16 cellular contexts compared by ENCODE assay signal in genomic region chr5:150062523-150062922, GRCh38. TPM values are rescaled to one million over a fixed set of nuclear protein-coding genes. Genes with fewer than 3 reads are reported as not detected.
DNase-seq lines count a peak whose midpoint lies in the region; ATAC-seq, FAIRE-seq and TF ChIP-seq lines count a peak whose summit lies in the region.
"Had no signal": no experiment of that assay in that cellular context is flagged by ENCODE, and none has a peak within 500 bp of the region (broad histone marks: within the 10 kb centered on the region; RNA-seq: fewer than 3 reads in every experiment).

No MANE protein-coding gene starts in this region.

- H3K4me1 Mint-ChIP-seq in astrocyte (ENCODE audit: low read depth, unreplicated experiment) = peaks cover 58% of the 10 kb centered on the region

- H4K20me1 ChIP-seq in BLaER1 = no peaks in the 10 kb centered on the region
- no peaks in the 10 kb centered on the region for H4K20me1 ChIP-seq in astrocyte (ENCODE audit: insufficient read depth, low read length)

- no peak for TF ChIP-seq EP300 in transverse colon (IDR thresholded peaks at IDR 0.05; ENCODE audit: low read depth)

- no peak overlapping the region for H2BK12ac ChIP-seq in mesenchymal stem cell (ENCODE audit: low read length in 2 of 2)

- H3K27me3 ChIP-seq in BLaER1 (no peaks in the 10 kb centered on the region), astrocyte (ENCODE audit: insufficient read depth, low read length) (no peaks in the 10 kb centered on the region), mesenchymal stem cell (ENCODE audit: control insufficient read depth in 1 of 2, insufficient read depth in 1 of 2, low read length in 2 of 2) (no peaks in the 10 kb centered on the region), transverse colon (no peaks in the 10 kb centered on the region), body of pancreas (no peaks in the 10 kb centered on the region)

- H2BK5ac ChIP-seq in mesenchymal stem cell (ENCODE audit: low read depth, low read length, poor library complexity, severe bottlenecking) = no peak overlapping the region

- no peak overlapping the region for H2AK5ac ChIP-seq in mesenchymal stem cell (ENCODE audit: low read length, severe bottlenecking)

- no peak overlapping the region for H2BK15ac ChIP-seq in mesenchymal stem cell (ENCODE audit: low read depth, poor library complexity, severe bottlenecking)

- H3K9me3 Mint-ChIP-seq in astrocyte (ENCODE audit: unreplicated experiment) = no peaks in the 10 kb centered on the region
- H3K9me3 Mint-ChIP-seq: CD8-positive, alpha-beta memory T cell had no signal

- H2AFZ ChIP-seq in astrocyte (ENCODE audit: low read depth, low read length) = no peak overlapping the region
- H2AFZ ChIP-seq in mesenchymal stem cell (ENCODE audit: low read depth, low read length) = no peak overlapping the region
- H2AFZ ChIP-seq: GM23248 had no signal

- no peaks in the 10 kb centered on the region for H3K36me3 Mint-ChIP-seq in astrocyte (ENCODE audit: low read depth, unreplicated experiment)
- H3K36me3 Mint-ChIP-seq: CD8-positive, alpha-beta memory T cell had no signal

- WGBS in mesenchymal stem cell = 68% methylated on average over 2 of the region's 2 CpGs
- 57 to 62% methylated on average over 1 to 2 of the region's 2 CpGs for WGBS in transverse colon (ENCODE audit: low coverage in 1 of 2), 2 donors
- 80% methylated on average over 2 of the region's 2 CpGs for WGBS in body of pancreas, 2 donors

- H3K4me3 Mint-ChIP-seq in astrocyte (ENCODE audit: unreplicated experiment) = no peak overlapping the region
- H3K4me3 Mint-ChIP-seq: B cell; CD8-positive, alpha-beta memory T cell had no signal

- H3K18ac ChIP-seq in mesenchymal stem cell (ENCODE audit: low read depth in 1 of 2, low read length in 2 of 2) = peak overlapping the region in 1 of 2 experiments; percentile 14

- no peaks in the 10 kb centered on the region for H3K9me3 ChIP-seq in BLaER1
- H3K9me3 ChIP-seq in astrocyte (ENCODE audit: insufficient read depth, low read depth, low read length) = no peaks in the 10 kb centered on the region
- H3K9me3 ChIP-seq in mesenchymal stem cell (ENCODE audit: control insufficient read depth, low read length) = no peaks in the 10 kb centered on the region
- no peaks in the 10 kb centered on the region for H3K9me3 ChIP-seq in transverse colon
- no peaks in the 10 kb centered on the region for H3K9me3 ChIP-seq in body of pancreas
- H3K9me3 ChIP-seq: Caco-2 had no signal

- H3K4me2 ChIP-seq in BLaER1 (peak overlapping the region; percentile 98), astrocyte (ENCODE audit: low read length) (no peak overlapping the region), mesenchymal stem cell (ENCODE audit: low read length, poor library complexity, severe bottlenecking) (no peak overlapping the region)

- no peaks in the 10 kb centered on the region for H3K79me2 ChIP-seq in astrocyte (ENCODE audit: insufficient read depth, low read length)

- H3K27me3 Mint-ChIP-seq in astrocyte (ENCODE audit: low read depth, unreplicated experiment) = no peaks in the 10 kb centered on the region
- H3K27me3 Mint-ChIP-seq: B cell had no signal

- H3K36me3 ChIP-seq in BLaER1 (peaks cover 51% of the 10 kb centered on the region), astrocyte (ENCODE audit: insufficient read depth, low read length) (no peaks in the 10 kb centered on the region), mesenchymal stem cell (ENCODE audit: control insufficient read depth in 1 of 2, insufficient read depth in 2 of 2, low read depth in 1 of 2, low read length in 2 of 2) (no peaks in the 10 kb centered on the region), transverse colon (no peaks in the 10 kb centered on the region), body of pancreas (replicated peaks in 1 of 2; ENCODE audit: insufficient read depth in 1 of 2, low read depth in 2 of 2) (no peaks in the 10 kb centered on the region)

- H2BK120ac ChIP-seq in mesenchymal stem cell (ENCODE audit: low read depth, low read length) = no peak overlapping the region

- TF ChIP-seq POLR2A in transverse colon (IDR thresholded peaks at IDR 0.05) = no peak
- no peak for TF ChIP-seq POLR2A in body of pancreas (IDR thresholded peaks at IDR 0.05)

- no peak overlapping the region for H3K23ac ChIP-seq in mesenchymal stem cell (ENCODE audit: low read length in 2 of 2)

- no peak overlapping the region for H3K4ac ChIP-seq in mesenchymal stem cell (ENCODE audit: low read depth in 1 of 2, low read length in 2 of 2)

- H3K14ac ChIP-seq in mesenchymal stem cell (ENCODE audit: low read length in 2 of 2) = no peak overlapping the region

- H3K9ac ChIP-seq in BLaER1 (no peak overlapping the region), astrocyte (ENCODE audit: low read length) (no peak overlapping the region), mesenchymal stem cell (ENCODE audit: low read length) (no peak overlapping the region)
- H3K9ac ChIP-seq: GM23248 had no signal

- H4K8ac ChIP-seq in mesenchymal stem cell (ENCODE audit: low read length) = no peak overlapping the region

- no peak overlapping the region for H4K91ac ChIP-seq in mesenchymal stem cell (ENCODE audit: low read length)

- no peak overlapping the region for H3K4me3 ChIP-seq in BLaER1
- no peak overlapping the region for H3K4me3 ChIP-seq in astrocyte (ENCODE audit: insufficient read depth, low read depth, low read length)
- no peak overlapping the region for H3K4me3 ChIP-seq in mesenchymal stem cell (ENCODE audit: insufficient read depth in 1 of 2, low read depth in 1 of 2, low read length in 2 of 2)
- H3K4me3 ChIP-seq in transverse colon = no peak overlapping the region
- H3K4me3 ChIP-seq in body of pancreas = no peak overlapping the region
- H3K4me3 ChIP-seq: GM23248 had no signal

- no peak overlapping the region for H3K27ac Mint-ChIP-seq in astrocyte (ENCODE audit: unreplicated experiment)
- H3K27ac Mint-ChIP-seq: B cell had no signal

- H3K4me1 ChIP-seq in BLaER1 = peaks cover 76% of the 10 kb centered on the region
- peaks cover 47% of the 10 kb centered on the region for H3K4me1 ChIP-seq in astrocyte (ENCODE audit: insufficient read depth, low read length)
- H3K4me1 ChIP-seq in mesenchymal stem cell (ENCODE audit: control insufficient read depth, insufficient read depth, low read depth, low read length) = peaks cover 39% of the 10 kb centered on the region
- H3K4me1 ChIP-seq in transverse colon = no peaks in the 10 kb centered on the region
- H3K4me1 ChIP-seq in body of pancreas = no peaks in the 10 kb centered on the region

- H3K27ac ChIP-seq in BLaER1 (peak overlapping the region; percentile 95), astrocyte (ENCODE audit: low read depth, low read length) (no peak overlapping the region), mesenchymal stem cell (ENCODE audit: low read length, poor library complexity, severe bottlenecking) (no peak overlapping the region), transverse colon (no peak overlapping the region), body of pancreas (no peak overlapping the region)
- H3K27ac ChIP-seq: GM23248 had no signal

- ATAC-seq in GM19351 (IDR thresholded peaks at IDR 0.05; ENCODE audit: unreplicated experiment) (no peak), body of pancreas (no peak), HG03439 (IDR thresholded peaks at IDR 0.05; ENCODE audit: unreplicated experiment) (no peak)
- ATAC-seq: HCT116 had no signal

- intact Hi-C loops in transverse colon (cut with DNase I; ENCODE audit: low total_unique reads) = no loop called here
- intact Hi-C loops in body of pancreas (cut with DNase I) = no loop called here

- FAIRE-seq in astrocyte (lab: Jason Lieb, UNC) = peak; percentile 49
- FAIRE-seq: H54 had no signal

- in situ Hi-C loops in transverse colon (cut with MboI; ENCODE audit: low pct_ligation_motif_present in 1 of 4, low pct_unique_long_range_greater_than_20kb in 1 of 4, low sequenced_read_pairs in 3 of 4) = no loop called here

- H3K79me1 ChIP-seq in mesenchymal stem cell (replicated peaks; ENCODE audit: low read length, poor library complexity, severe bottlenecking) = no peaks in the 10 kb centered on the region

- TF ChIP-seq CTCF in astrocyte (IDR thresholded peaks at IDR 0.05; ENCODE audit: insufficient read depth, low read depth, low read length) (no peak), transverse colon (IDR thresholded peaks at IDR 0.05) (no peak), body of pancreas (IDR thresholded peaks at IDR 0.05) (no peak)

- peak; percentile 26 for DNase-seq in ELR (ENCODE audit: low read depth)
- no peak for DNase-seq in astrocyte (ENCODE audit: low read depth)
- DNase-seq in mesenchymal stem cell = peak; percentile 54
- DNase-seq in transverse colon = no peak
- DNase-seq in body of pancreas = no peak
- DNase-seq: ACHN; Caco-2; CD8-positive, alpha-beta memory T cell; DND-41; GM23248 had no signal

RNA-seq across cellular contexts. Expression of gene CSF1R, which starts 23.8 kb away (rescaled TPM):
- total RNA-seq in astrocyte (1.4 and 1.6 TPM in 2 replicates), transverse colon (10 to 100 TPM in 3 of 4 donors, under 1 TPM in 1; 0.60 to 38.9 (median 14.7) TPM), body of pancreas (10 to 100 TPM in 1 of 2 donors, 1 to 10 TPM in 1; 5.3 to 13.5 TPM)
- polyA plus RNA-seq in mesenchymal stem cell (2013, experiment 1 of 2) = 0.06 TPM
- polyA plus RNA-seq in mesenchymal stem cell (2013, experiment 2 of 2) = 0.12 TPM
- total RNA-seq: GM23248 had no signal

Comparison
In these comparisons a context has a peak if more than half of its experiments do, and no peak if none do; other contexts are left out.
1. DNase-seq: peak in ELR (single experiment) and mesenchymal stem cell (single experiment); none in astrocyte (single experiment), transverse colon (single experiment) and body of pancreas (0 of 4).